22 cellular contexts compared by ENCODE assay signal in genomic region chr1:110610084-110610483, GRCh38. TPM values are rescaled to one million over a fixed set of nuclear protein-coding genes. Genes with fewer than 3 reads are reported as not detected.
DNase-seq lines count a peak whose midpoint lies in the region; ATAC-seq, FAIRE-seq and TF ChIP-seq lines count a peak whose summit lies in the region.
"Had no signal": no experiment of that assay in that cellular context is flagged by ENCODE, and none has a peak within 500 bp of the region (broad histone marks: within the 10 kb centered on the region; RNA-seq: fewer than 3 reads in every experiment).

No MANE protein-coding gene starts in this region.

- in situ Hi-C loops in GM12878 (cut with MboI): no loop called here

- no peaks in the 10 kb centered on the region for H3K36me3 ChIP-seq in GM12878 (ENCODE audit: control insufficient read depth in 2 of 2, insufficient read depth in 2 of 2, low read length in 1 of 2)
- H3K36me3 ChIP-seq: MG63 had no signal

- no peaks in the 10 kb centered on the region for H3K36me3 Mint-ChIP-seq in stimulated activated naive B cell treated with anti-CD40 and anti-IgM and Interleukin-4, amounts not matched to agents 10 μg/mL and 1 μg/mL and 100 μg/mL, for 72 hours

- TF ChIP-seq EP300 in GM12878 (IDR thresholded peaks at IDR 0.05; ENCODE audit: borderline replicate concordance in 1 of 2, control insufficient read depth in 1 of 2, low read depth in 2 of 2, low read length in 2 of 2): no peak

- TF ChIP-seq POLR2A in GM12878 (IDR thresholded peaks at IDR 0.05; ENCODE audit: low read depth, low read length): no peak

- H3K27me3 Mint-ChIP-seq in stimulated activated naive B cell treated with anti-CD40 and anti-IgM and Interleukin-4, amounts not matched to agents 10 μg/mL and 1 μg/mL and 100 μg/mL, for 72 hours: peaks cover 44 to 56% of the 10 kb centered on the region in 2 donors

- SMC1A ChIA-PET in GM12878 (lab: Charles Lee; ENCODE audit: uncharacterized antibody, unreplicated experiment): interaction anchor here (0.6 to 1.6 kb wide), 3 partner anchors 87 to 156 kb away, joined by 3 read pairs; no protein-coding TSS in a partner anchor

- H3K9me3 ChIP-seq in GM12878 (replicated peaks; ENCODE audit: control insufficient read depth, insufficient read depth, low read length): no peaks in the 10 kb centered on the region
- H3K9me3 ChIP-seq: MG63 had no signal

- no peak overlapping the region for H3K4me3 ChIP-seq in GM12878
- H3K4me3 ChIP-seq: MG63 had no signal

- H3K4me2 ChIP-seq in GM12878 (ENCODE audit: control insufficient read depth, insufficient read depth): no peak overlapping the region

- H3K9me3 Mint-ChIP-seq in stimulated activated naive B cell treated with anti-CD40 and anti-IgM and Interleukin-4, amounts not matched to agents 10 μg/mL and 1 μg/mL and 100 μg/mL, for 72 hours: no peaks in the 10 kb centered on the region

- intact Hi-C loops in GM12878 (cut with micrococcal nuclease; ENCODE audit: unreplicated experiment): no loop called here

- H2AFZ ChIP-seq in GM12878 (ENCODE audit: control insufficient read depth, low read depth, low read length): no peak overlapping the region

- H3K27ac ChIP-seq in GM12878 (ENCODE audit: control insufficient read depth, insufficient read depth): no peak overlapping the region

- DNase-seq in activated CD4-positive, alpha-beta T cell treated with anti-CD3 and anti-CD28 coated beads for 48 hours: peak; percentile 42
- no peak for DNase-seq in activated CD4-positive, alpha-beta T cell treated with anti-CD3 and anti-CD28 coated beads for 1 hour
- DNase-seq in stimulated activated CD4-positive, alpha-beta T cell treated with anti-CD3 and anti-CD28 coated beads, Interleukin-15, amount 100 ng/mL, for 24 hours: peak; percentile 30
- DNase-seq in stimulated activated CD4-positive, alpha-beta T cell treated with anti-CD3 and anti-CD28 coated beads, Interleukin-2, amount 100 ng/mL, for 24 hours: no peak
- DNase-seq in GM12878 (ENCODE audit: low read depth, low spot score) (no peak), NOMO-1 (lab: John Stamatoyannopoulos, UW; ENCODE audit: unreplicated experiment in 2 of 2) (no peak), AG20443 (ENCODE audit: low spot score) (no peak)
- DNase-seq in stimulated activated naive B cell treated with anti-CD40 and anti-IgM and Interleukin-4, amounts not matched to agents 10 μg/mL and 1 μg/mL and 100 μg/mL, for 72 hours: no peak
- DNase-seq: COR-L47, DMS153, IMR-90, Karpas-422, MG63, NCI-H1092, NCI-H146, NCI-H2227 treated with DMSO at 0.1 percent for 48 hours, NCI-H524, SHP77 treated with DMSO at 0.1 percent for 48 hours had no signal

- POLR2A ChIA-PET in GM12878 (lab: Charles Lee): no interaction called here

- no peak for FAIRE-seq in GM12878 (lab: Jason Lieb, UNC)
- FAIRE-seq: A204.1, H54 had no signal

- no peaks in the 10 kb centered on the region for H4K20me1 ChIP-seq in GM12878 (ENCODE audit: control insufficient read depth, insufficient read depth)

- H3K79me2 ChIP-seq in GM12878 (ENCODE audit: control insufficient read depth, insufficient read depth, low read length): no peaks in the 10 kb centered on the region

- CTCF ChIA-PET in GM12878 (lab: Yijun Ruan, JAX): interaction anchor here (0.8 to 1.5 kb wide), 3 partner anchors 16 to 173 kb away, joined by 3 to 5 read pairs (median 4); no protein-coding TSS in a partner anchor

- ATAC-seq in GM12878: peak; percentile 24; the same call in 1 of the 3 replicates
- peak; percentile 48 to 68 for ATAC-seq in stimulated activated naive B cell treated with anti-CD40 and anti-IgM and Interleukin-4, amounts not matched to agents 10 μg/mL and 1 μg/mL and 100 μg/mL, for 72 hours (replicated peaks)

- no peaks in the 10 kb centered on the region; the same call in 1 of the 2 replicates for H3K4me1 ChIP-seq in GM12878 (ENCODE audit: control insufficient read depth, insufficient read depth, low read length)

- H3K4me3 Mint-ChIP-seq in stimulated activated naive B cell treated with anti-CD40 and anti-IgM and Interleukin-4, amounts not matched to agents 10 μg/mL and 1 μg/mL and 100 μg/mL, for 72 hours: no peak overlapping the region

- TF ChIP-seq RAD21 in GM12878 (IDR thresholded peaks at IDR 0.05; ENCODE audit: insufficient read depth, low read depth, low read length): no peak

- TF ChIP-seq CTCF in GM12878 (IDR thresholded peaks at IDR 0.05 in 2 of 3, conservative IDR thresholded peaks at IDR 0.05 in 1 of 3; ENCODE audit: control insufficient read depth in 2 of 3, extremely low read depth in 1 of 3, insufficient read depth in 1 of 3, low read depth in 3 of 3, low read length in 3 of 3): no peak

- RAD21 ChIA-PET in GM12878 (lab: Charles Lee; ENCODE audit: unreplicated experiment): interaction anchor here (1.0 to 1.4 kb wide), 2 partner anchors 15 to 84 kb away, joined by 3 to 4 read pairs; no protein-coding TSS in a partner anchor

- peaks cover 23 to 29% of the 10 kb centered on the region in 2 experiments for H3K27me3 ChIP-seq in GM12878 (replicated peaks in 1 of 2; ENCODE audit: control insufficient read depth in 2 of 2, insufficient read depth in 2 of 2, low read length in 1 of 2)

- H3K27ac Mint-ChIP-seq in stimulated activated naive B cell treated with anti-CD40 and anti-IgM and Interleukin-4, amounts not matched to agents 10 μg/mL and 1 μg/mL and 100 μg/mL, for 72 hours: no peak overlapping the region
- H3K27ac Mint-ChIP-seq: CD14-positive monocyte had no signal

- H3K4me1 Mint-ChIP-seq in stimulated activated naive B cell treated with anti-CD40 and anti-IgM and Interleukin-4, amounts not matched to agents 10 μg/mL and 1 μg/mL and 100 μg/mL, for 72 hours: peaks cover 28 to 53% of the 10 kb centered on the region in 2 donors

- BruUV-seq in GM12878 (replicated peaks; lab: Mats Ljungman, UMichigan): no TSS peak

- no peak overlapping the region for H3K9ac ChIP-seq in GM12878 (ENCODE audit: control insufficient read depth, insufficient read depth, low read length)

TF ChIP-seq in GM12878, 131 proteins besides CTCF, POLR2A, EP300 and RAD21 (continues in another document):
- TF ChIP-seq ZNF622 (IDR thresholded peaks at IDR 0.05): no peak
- no peak for TF ChIP-seq ETV6 (conservative IDR thresholded peaks at IDR 0.05 in 1 of 2, IDR thresholded peaks at IDR 0.05 in 1 of 2; ENCODE audit: borderline replicate concordance in 1 of 2, low read depth in 1 of 2)
- TF ChIP-seq, protein P1, sequence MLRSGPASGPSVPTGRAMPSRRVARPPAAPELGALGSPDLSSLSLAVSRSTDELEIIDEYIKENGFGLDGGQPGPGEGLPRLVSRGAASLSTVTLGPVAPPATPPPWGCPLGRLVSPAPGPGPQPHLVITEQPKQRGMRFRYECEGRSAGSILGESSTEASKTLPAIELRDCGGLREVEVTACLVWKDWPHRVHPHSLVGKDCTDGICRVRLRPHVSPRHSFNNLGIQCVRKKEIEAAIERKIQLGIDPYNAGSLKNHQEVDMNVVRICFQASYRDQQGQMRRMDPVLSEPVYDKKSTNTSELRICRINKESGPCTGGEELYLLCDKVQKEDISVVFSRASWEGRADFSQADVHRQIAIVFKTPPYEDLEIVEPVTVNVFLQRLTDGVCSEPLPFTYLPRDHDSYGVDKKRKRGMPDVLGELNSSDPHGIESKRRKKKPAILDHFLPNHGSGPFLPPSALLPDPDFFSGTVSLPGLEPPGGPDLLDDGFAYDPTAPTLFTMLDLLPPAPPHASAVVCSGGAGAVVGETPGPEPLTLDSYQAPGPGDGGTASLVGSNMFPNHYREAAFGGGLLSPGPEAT (IDR thresholded peaks at IDR 0.05; ENCODE audit: low read depth): no peak
- TF ChIP-seq, protein P2, sequence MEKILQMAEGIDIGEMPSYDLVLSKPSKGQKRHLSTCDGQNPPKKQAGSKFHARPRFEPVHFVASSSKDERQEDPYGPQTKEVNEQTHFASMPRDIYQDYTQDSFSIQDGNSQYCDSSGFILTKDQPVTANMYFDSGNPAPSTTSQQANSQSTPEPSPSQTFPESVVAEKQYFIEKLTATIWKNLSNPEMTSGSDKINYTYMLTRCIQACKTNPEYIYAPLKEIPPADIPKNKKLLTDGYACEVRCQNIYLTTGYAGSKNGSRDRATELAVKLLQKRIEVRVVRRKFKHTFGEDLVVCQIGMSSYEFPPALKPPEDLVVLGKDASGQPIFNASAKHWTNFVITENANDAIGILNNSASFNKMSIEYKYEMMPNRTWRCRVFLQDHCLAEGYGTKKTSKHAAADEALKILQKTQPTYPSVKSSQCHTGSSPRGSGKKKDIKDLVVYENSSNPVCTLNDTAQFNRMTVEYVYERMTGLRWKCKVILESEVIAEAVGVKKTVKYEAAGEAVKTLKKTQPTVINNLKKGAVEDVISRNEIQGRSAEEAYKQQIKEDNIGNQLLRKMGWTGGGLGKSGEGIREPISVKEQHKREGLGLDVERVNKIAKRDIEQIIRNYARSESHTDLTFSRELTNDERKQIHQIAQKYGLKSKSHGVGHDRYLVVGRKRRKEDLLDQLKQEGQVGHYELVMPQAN (conservative IDR thresholded peaks at IDR 0.05): no peak

RNA-seq across cellular contexts. Expression of gene KCNA2, which starts 3.9 kb away (rescaled TPM):
- 0.07 and 0.17 TPM in 2 replicates for total RNA-seq in GM12878 (2013; cell fraction: nucleolus; rRNA removed)
- total RNA-seq in GM12878 (2014; rRNA removed) (0.11 and 0.17 TPM in 2 replicates), GM12878 (2014; rRNA removed; fragmentation: Illumina TruSeq; extraction: Trizol) (0.13 and 0.14 TPM in 2 replicates), GM12878 (2021) (0.08 and 0.38 TPM in 2 replicates)
- 0.10 TPM for polyA plus RNA-seq in GM12878 (2011; ENCODE audit: low read depth)
- polyA plus RNA-seq in GM12878 (2011; rRNA removed) (0.01 and 0.07 TPM in 2 replicates), GM12878 (2014; fragmentation: Illumina TruSeq; extraction: Trizol) (0.06 and 0.56 TPM in 2 replicates), GM12878 (2014; fragmentation: Nextera tagmentation; extraction: Ambion mirVana) (under 1 TPM in 1 of 2 experiments, not detected in 1; 0.02 TPM), GM12878 (2014; rRNA removed) (0.03 and 0.14 TPM in 2 replicates), GM12878 (2016; fragmentation: Nextera tagmentation; extraction: Ambion mirVana) (under 1 TPM in 1 of 2 experiments, not detected in 1; 0.07 TPM)
- polyA plus RNA-seq in GM12878 (2011; cell fraction: cytosol; rRNA removed): 0.03 and 0.05 TPM in 2 replicates
- 0.07 and 0.15 TPM in 2 replicates for polyA plus RNA-seq in GM12878 (2011; cell fraction: nucleus; rRNA removed)
- polyA plus RNA-seq in GM12878 (2012): 0.14 and 0.18 TPM in 2 replicates
- polyA minus RNA-seq in GM12878 (2011; rRNA and poly(A)+ RNA removed): under 0.01 and 0.07 TPM in 2 replicates
- not detected in 2 replicates for polyA minus RNA-seq in GM12878 (2011; cell fraction: cytosol; rRNA and poly(A)+ RNA removed)
- polyA minus RNA-seq in GM12878 (2011; cell fraction: nucleus; rRNA and poly(A)+ RNA removed): not detected in 2 replicates
- total RNA-seq: HT-29, IMR-90 had no signal
- polyA plus RNA-seq: CD14-positive monocyte, IMR-90 had no signal

Comparison
In these comparisons a context has a peak if more than half of its experiments do, and no peak if none do; other contexts are left out.
1. DNase-seq: peak in activated CD4-positive, alpha-beta T cell treated with anti-CD3 and anti-CD28 coated beads for 48 hours (single experiment) and stimulated activated CD4-positive, alpha-beta T cell treated with anti-CD3 and anti-CD28 coated beads, Interleukin-15, amount 100 ng/mL, for 24 hours (single experiment); none in activated CD4-positive, alpha-beta T cell treated with anti-CD3 and anti-CD28 coated beads for 1 hour (single experiment), stimulated activated CD4-positive, alpha-beta T cell treated with anti-CD3 and anti-CD28 coated beads, Interleukin-2, amount 100 ng/mL, for 24 hours (0 of 2), GM12878 (single experiment), stimulated activated naive B cell treated with anti-CD40 and anti-IgM and Interleukin-4, amounts not matched to agents 10 μg/mL and 1 μg/mL and 100 μg/mL, for 72 hours (single experiment), NOMO-1 (0 of 2) and AG20443 (single experiment).